20 cellular contexts compared by ENCODE assay signal in genomic region chr17:43334744-43335400, GRCh38.
DNase-seq lines count a peak whose midpoint lies in the region; ATAC-seq, FAIRE-seq and TF ChIP-seq lines count a peak whose summit lies in the region.
"Had no signal": no experiment of that assay in that cellular context is flagged by ENCODE, and none has a peak within 500 bp of the region (broad histone marks: within the 10 kb centered on the region; RNA-seq: fewer than 3 reads in every experiment).

No MANE protein-coding gene starts in this region.

- no peaks in the 10 kb centered on the region for H3K27me3 ChIP-seq in GM12878 (replicated peaks in 1 of 2; ENCODE audit: control insufficient read depth in 2 of 2, insufficient read depth in 2 of 2, low read length in 1 of 2)
- H3K27me3 ChIP-seq: BE2C, breast epithelium, heart left ventricle, SJSA1, tibial nerve had no signal

- intact Hi-C loops in GM12878 (cut with micrococcal nuclease; ENCODE audit: unreplicated experiment), result loop anchor here (5.0 kb wide), 1 partner anchor 313 kb away; the partner anchor contains the start of gene VAT1

- H3K27ac ChIP-seq in GM12878 (ENCODE audit: control insufficient read depth, insufficient read depth), result no peak overlapping the region
- H3K27ac ChIP-seq: breast epithelium, SJSA1 had no signal

- in situ Hi-C loops in GM12878 (cut with MboI), result loop anchor here (5.0 kb wide), 1 partner anchor 323 kb away; no protein-coding TSS in a partner anchor

- no peak for TF ChIP-seq POLR2A in GM12878 (IDR thresholded peaks at IDR 0.05; ENCODE audit: low read depth, low read length)

- BruUV-seq in GM12878 (replicated peaks; lab: Mats Ljungman, UMichigan), result no TSS peak

- H3K9me3 ChIP-seq in GM12878 (replicated peaks; ENCODE audit: control insufficient read depth, insufficient read depth, low read length), result no peaks in the 10 kb centered on the region
- H3K9me3 ChIP-seq: BE2C, breast epithelium, heart left ventricle, SJSA1, tibial nerve had no signal

- peaks cover 15% of the 10 kb centered on the region for H3K4me1 ChIP-seq in GM12878 (ENCODE audit: control insufficient read depth, insufficient read depth, low read length)

- peaks cover 34% of the 10 kb centered on the region for H3K4me1 Mint-ChIP-seq in mesothelial cell of epicardium
- peaks cover 26 to 39% of the 10 kb centered on the region in 2 donors for H3K4me1 Mint-ChIP-seq in stimulated activated naive B cell treated with anti-CD40 and anti-IgM and Interleukin-4, amounts not matched to agents 10 μg/mL and 1 μg/mL and 100 μg/mL, for 72 hours
- peaks cover 43% of the 10 kb centered on the region for H3K4me1 Mint-ChIP-seq in HFFc6 (ENCODE audit: low read depth)

- FAIRE-seq in GM12878 (lab: Jason Lieb, UNC), result no peak
- FAIRE-seq: H54 had no signal

- POLR2A ChIA-PET in GM12878 (lab: Charles Lee), result interaction anchor here (0.6 to 1.2 kb wide), 2 partner anchors 166 to 210 kb away, joined by 3 to 7 read pairs; partner anchors contain the start of gene BRCA1

- H3K27ac Mint-ChIP-seq in mesothelial cell of epicardium (peak overlapping the region; percentile 87), HFFc6 (no peak overlapping the region)
- peak overlapping the region; percentile 82 for H3K27ac Mint-ChIP-seq in stimulated activated naive B cell treated with anti-CD40 and anti-IgM and Interleukin-4, amounts not matched to agents 10 μg/mL and 1 μg/mL and 100 μg/mL, for 72 hours
- H3K27ac Mint-ChIP-seq: activated CD4-positive, alpha-beta memory T cell treated with anti-CD3 and anti-CD28 coated beads, Interleukin-2, amount 10 ng/mL, durations not matched to agents 7 days and 5 days; stimulated activated naive CD8-positive, alpha-beta T cell treated with anti-CD3 and anti-CD28 coated beads, Interleukin-15, amount 100 ng/mL, for 72 hours had no signal

- RAD21 ChIA-PET in GM12878 (lab: Charles Lee; ENCODE audit: unreplicated experiment), result interaction anchor here (0.6 to 2.3 kb wide), 9 partner anchors 19 to 387 kb away, joined by 3 to 8 read pairs (median 5); partner anchors contain the start of genes DHX8, PTGES3L, RND2 and RPL27

- DNase-seq in NCI-H82 (lab: John Stamatoyannopoulos, UW) (peak; percentile 44), NCI-H82 treated with DMSO at 0.1 percent for 48 hours (lab: John Stamatoyannopoulos, UW; ENCODE audit: unreplicated experiment) (no peak), GM12878 (ENCODE audit: low read depth, low spot score) (no peak), mesothelial cell of epicardium (ENCODE audit: low spot score in 2 of 2, unreplicated experiment in 2 of 2) (no peak), HFFc6 (no peak)
- DNase-seq in stimulated activated naive B cell treated with anti-CD40 and anti-IgM and Interleukin-4, amounts not matched to agents 10 μg/mL and 1 μg/mL and 100 μg/mL, for 72 hours, result no peak
- DNase-seq: 8988T, amniotic stem cell, cortex of kidney, NCI-H2107 had no signal

- no peaks in the 10 kb centered on the region for H3K36me3 ChIP-seq in GM12878 (ENCODE audit: control insufficient read depth in 2 of 2, insufficient read depth in 2 of 2, low read length in 1 of 2)
- H3K36me3 ChIP-seq: BE2C, breast epithelium, heart left ventricle, tibial nerve had no signal

- H3K4me3 Mint-ChIP-seq in mesothelial cell of epicardium (no peak overlapping the region), HFFc6 (no peak overlapping the region)
- peak overlapping the region; percentile 29 to 30 for H3K4me3 Mint-ChIP-seq in stimulated activated naive B cell treated with anti-CD40 and anti-IgM and Interleukin-4, amounts not matched to agents 10 μg/mL and 1 μg/mL and 100 μg/mL, for 72 hours
- H3K4me3 Mint-ChIP-seq: activated CD4-positive, alpha-beta memory T cell treated with anti-CD3 and anti-CD28 coated beads, Interleukin-2, amount 10 ng/mL, durations not matched to agents 7 days and 5 days had no signal

- H3K4me3 ChIP-seq in GM12878, result no peak overlapping the region
- H3K4me3 ChIP-seq: breast epithelium, SJSA1, tibial nerve had no signal

- no peak for ATAC-seq in GM12878
- peak; percentile 27 to 38 for ATAC-seq in stimulated activated naive B cell treated with anti-CD40 and anti-IgM and Interleukin-4, amounts not matched to agents 10 μg/mL and 1 μg/mL and 100 μg/mL, for 72 hours (replicated peaks)
- ATAC-seq in GM19397 (IDR thresholded peaks at IDR 0.05; ENCODE audit: unreplicated experiment), result no peak
- no peak for ATAC-seq in GM19463 (IDR thresholded peaks at IDR 0.05; ENCODE audit: unreplicated experiment)

- H3K27me3 Mint-ChIP-seq in mesothelial cell of epicardium (ENCODE audit: low read depth), result peaks cover 5% of the 10 kb centered on the region
- H3K27me3 Mint-ChIP-seq in stimulated activated naive B cell treated with anti-CD40 and anti-IgM and Interleukin-4, amounts not matched to agents 10 μg/mL and 1 μg/mL and 100 μg/mL, for 72 hours, result no peaks in the 10 kb centered on the region
- H3K27me3 Mint-ChIP-seq in HFFc6 (ENCODE audit: insufficient read depth), result peaks cover 7% of the 10 kb centered on the region

- CTCF ChIA-PET in GM12878 (lab: Yijun Ruan, JAX), result interaction anchor here (0.6 to 2.9 kb wide), 18 partner anchors 8 to 511 kb away, joined by 3 to 16 read pairs (median 5); partner anchors contain the start of genes BECN1, DHX8, IFI35 and NBR1

- 30% methylated on average over 7 of the region's 7 CpGs for WGBS in GM12878 (ENCODE audit: insufficient coverage, insufficient replicate concordance, low lambda C conversion rate, missing lambda C conversion rate)

- TF ChIP-seq RAD21 in GM12878 (IDR thresholded peaks at IDR 0.05; ENCODE audit: insufficient read depth, low read depth, low read length), result no peak

- H3K36me3 Mint-ChIP-seq in mesothelial cell of epicardium, result no peaks in the 10 kb centered on the region
- H3K36me3 Mint-ChIP-seq in stimulated activated naive B cell treated with anti-CD40 and anti-IgM and Interleukin-4, amounts not matched to agents 10 μg/mL and 1 μg/mL and 100 μg/mL, for 72 hours, result no peaks in the 10 kb centered on the region
- H3K36me3 Mint-ChIP-seq in HFFc6 (ENCODE audit: low read depth), result no peaks in the 10 kb centered on the region

- H3K9me3 Mint-ChIP-seq in mesothelial cell of epicardium, result no peaks in the 10 kb centered on the region
- no peaks in the 10 kb centered on the region for H3K9me3 Mint-ChIP-seq in stimulated activated naive B cell treated with anti-CD40 and anti-IgM and Interleukin-4, amounts not matched to agents 10 μg/mL and 1 μg/mL and 100 μg/mL, for 72 hours
- no peaks in the 10 kb centered on the region for H3K9me3 Mint-ChIP-seq in HFFc6
- H3K9me3 Mint-ChIP-seq: activated CD4-positive, alpha-beta memory T cell treated with anti-CD3 and anti-CD28 coated beads, Interleukin-2, amount 10 ng/mL, durations not matched to agents 7 days and 5 days; stimulated activated naive CD8-positive, alpha-beta T cell treated with anti-CD3 and anti-CD28 coated beads, Interleukin-15, amount 100 ng/mL, for 72 hours had no signal

- H4K20me1 ChIP-seq in GM12878 (ENCODE audit: control insufficient read depth, insufficient read depth), result no peaks in the 10 kb centered on the region

- no peak for TF ChIP-seq EP300 in GM12878 (IDR thresholded peaks at IDR 0.05; ENCODE audit: borderline replicate concordance in 1 of 2, control insufficient read depth in 1 of 2, low read depth in 2 of 2, low read length in 2 of 2)

- SMC1A ChIA-PET in GM12878 (lab: Charles Lee; ENCODE audit: uncharacterized antibody, unreplicated experiment), result interaction anchor here (0.7 to 1.4 kb wide), 2 partner anchors 25 to 163 kb away, joined by 3 to 5 read pairs; no protein-coding TSS in a partner anchor

- no peak overlapping the region for H2AFZ ChIP-seq in GM12878 (ENCODE audit: control insufficient read depth, low read depth, low read length)

- TF ChIP-seq CTCF in GM12878 (IDR thresholded peaks at IDR 0.05 in 2 of 3, conservative IDR thresholded peaks at IDR 0.05 in 1 of 3; ENCODE audit: control insufficient read depth in 2 of 3, extremely low read depth in 1 of 3, insufficient read depth in 1 of 3, low read depth in 3 of 3, low read length in 3 of 3) (no peak), mesothelial cell of epicardium (IDR thresholded peaks at IDR 0.05; ENCODE audit: unreplicated experiment) (no peak), HFFc6 (IDR thresholded peaks at IDR 0.05) (no peak)

- H3K79me2 ChIP-seq in GM12878 (ENCODE audit: control insufficient read depth, insufficient read depth, low read length), result no peaks in the 10 kb centered on the region

- H3K4me2 ChIP-seq in GM12878 (ENCODE audit: control insufficient read depth, insufficient read depth), result 0 out of 2 replicates have a peak overlapping the region, but pooled peaks have one; percentile 69

- no peak overlapping the region for H3K9ac ChIP-seq in GM12878 (ENCODE audit: control insufficient read depth, insufficient read depth, low read length)

TF ChIP-seq in GM12878, 131 proteins besides CTCF, POLR2A, EP300 and RAD21 (continues in another document):
- no peak for TF ChIP-seq NR2F1 (conservative IDR thresholded peaks at IDR 0.05)
- TF ChIP-seq RFX5 (IDR thresholded peaks at IDR 0.05; ENCODE audit: low read depth, low read length), result no peak
- TF ChIP-seq CREM (IDR thresholded peaks at IDR 0.05; ENCODE audit: low read depth), result no peak
- TF ChIP-seq KLF5 (IDR thresholded peaks at IDR 0.05; ENCODE audit: partially characterized antibody), result no peak
- TF ChIP-seq KAT2A (conservative IDR thresholded peaks at IDR 0.05; ENCODE audit: control insufficient read depth, low read depth, low read length), result no peak
- TF ChIP-seq YY1 (IDR thresholded peaks at IDR 0.05; ENCODE audit: low read depth, low read length), result no peak
- no peak for TF ChIP-seq CBX5 (IDR thresholded peaks at IDR 0.05; ENCODE audit: low read depth)
- TF ChIP-seq PML (IDR thresholded peaks at IDR 0.05; ENCODE audit: low read length), result no peak
- TF ChIP-seq ZSCAN29 (IDR thresholded peaks at IDR 0.05), result no peak
- TF ChIP-seq CBX3 (IDR thresholded peaks at IDR 0.05; ENCODE audit: borderline replicate concordance, low read depth), result no peak
- TF ChIP-seq, protein P1, sequence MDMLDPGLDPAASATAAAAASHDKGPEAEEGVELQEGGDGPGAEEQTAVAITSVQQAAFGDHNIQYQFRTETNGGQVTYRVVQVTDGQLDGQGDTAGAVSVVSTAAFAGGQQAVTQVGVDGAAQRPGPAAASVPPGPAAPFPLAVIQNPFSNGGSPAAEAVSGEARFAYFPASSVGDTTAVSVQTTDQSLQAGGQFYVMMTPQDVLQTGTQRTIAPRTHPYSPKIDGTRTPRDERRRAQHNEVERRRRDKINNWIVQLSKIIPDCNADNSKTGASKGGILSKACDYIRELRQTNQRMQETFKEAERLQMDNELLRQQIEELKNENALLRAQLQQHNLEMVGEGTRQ (IDR thresholded peaks at IDR 0.05; ENCODE audit: borderline replicate concordance, low read depth, low read length), result no peak
- TF ChIP-seq ASH2L (IDR thresholded peaks at IDR 0.05; ENCODE audit: borderline replicate concordance, low read depth), result no peak

Comparison
In these comparisons a context has a peak if more than half of its experiments do, and no peak if none do; other contexts are left out.
1. ATAC-seq: peak in stimulated activated naive B cell treated with anti-CD40 and anti-IgM and Interleukin-4, amounts not matched to agents 10 μg/mL and 1 μg/mL and 100 μg/mL, for 72 hours (2 of 2); none in GM12878 (single experiment), GM19397 (single experiment) and GM19463 (single experiment).
2. H3K4me3 Mint-ChIP-seq: peak in stimulated activated naive B cell treated with anti-CD40 and anti-IgM and Interleukin-4, amounts not matched to agents 10 μg/mL and 1 μg/mL and 100 μg/mL, for 72 hours (2 of 2); none in mesothelial cell of epicardium (single experiment) and HFFc6 (single experiment).